In the genomic region with DNA sequence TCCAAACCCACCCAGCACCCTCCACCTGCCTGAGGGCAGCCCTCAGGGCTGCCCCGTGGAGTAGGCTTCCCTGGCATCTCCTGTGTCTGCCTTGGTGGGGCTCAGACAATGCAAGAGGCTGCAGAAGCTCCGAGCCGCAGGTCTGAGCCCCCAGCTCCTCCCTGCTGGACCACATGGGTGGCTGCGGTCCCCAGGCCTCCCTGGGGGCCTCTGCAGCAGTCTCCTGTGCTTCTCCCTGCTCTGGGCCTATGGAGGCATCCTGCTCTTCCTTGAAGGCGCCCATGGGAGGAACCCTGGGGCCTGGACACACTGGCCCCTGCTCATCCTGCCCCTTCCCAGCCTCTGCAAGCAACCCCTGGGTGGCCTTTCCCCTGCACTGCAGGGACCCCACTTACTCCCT, we compare ENCODE assay signal across 27 cellular contexts.
"Had no signal": no experiment of that assay in that cellular context is flagged by ENCODE, and none has a peak within 500 bp of the region (broad histone marks: within the 10 kb centered on the region; RNA-seq: fewer than 3 reads in every experiment).

No MANE protein-coding gene starts in this region.

- H3K9ac ChIP-seq: neural progenitor cell had no signal

- DNase-seq: dermis blood vessel endothelial cell; effector memory CD4-positive, alpha-beta T cell; erythroblast; esophagus squamous epithelium; hypothalamus; immature natural killer cell; islet precursor cell; mammary epithelial cell; mesendoderm; midbrain; naive thymus-derived CD4-positive, alpha-beta T cell; nucleus accumbens; ovary; retina; stimulated activated CD4-positive, alpha-beta T cell treated with anti-CD3 and anti-CD28 coated beads, Interleukin-12 subunit alpha, Interleukin-12 subunit beta, amount 100 ng/mL, for 4 hours; stimulated activated CD4-positive, alpha-beta T cell treated with anti-CD3 and anti-CD28 coated beads, Interleukin-1b, Interleukin-23, amount 100 ng/mL, for 48 hours; stimulated activated CD4-positive, alpha-beta T cell treated with anti-CD3 and anti-CD28 coated beads, Interleukin-4, amount 100 ng/mL, for 1 hour; stimulated activated CD8-positive, alpha-beta memory T cell treated with anti-CD3 and anti-CD28 coated beads, Interleukin-4, amount 100 ng/mL, for 48 hours; stimulated activated naive CD4-positive, alpha-beta T cell; stimulated activated naive CD8-positive, alpha-beta T cell treated with anti-CD3 and anti-CD28 coated beads, Interleukin-15, amount 100 ng/mL, for 72 hours; transverse colon; upper lobe of right lung; uterus had no signal

- H3K4me2 ChIP-seq: neural progenitor cell, smooth muscle cell had no signal

- H3K36me3 ChIP-seq: esophagus squamous epithelium, neural progenitor cell, ovary, suprapubic skin, transverse colon, upper lobe of right lung, uterus had no signal

- H3K27me3 ChIP-seq: neural progenitor cell, ovary, uterus had no signal

- H3K4me3 ChIP-seq: coronary artery, esophagus squamous epithelium, neural progenitor cell, ovary, smooth muscle cell, suprapubic skin, transverse colon, upper lobe of right lung, uterus had no signal

- H3K9me3 ChIP-seq: transverse colon, upper lobe of right lung, uterus had no signal

- H3K27ac ChIP-seq: coronary artery, esophagus squamous epithelium, neural progenitor cell, ovary, suprapubic skin, transverse colon, upper lobe of right lung, uterus had no signal

- H3K4me1 ChIP-seq: esophagus squamous epithelium, neural progenitor cell, transverse colon, upper lobe of right lung, uterus had no signal
